ENCODE assay signal across 22 cellular contexts in the genomic region with DNA sequence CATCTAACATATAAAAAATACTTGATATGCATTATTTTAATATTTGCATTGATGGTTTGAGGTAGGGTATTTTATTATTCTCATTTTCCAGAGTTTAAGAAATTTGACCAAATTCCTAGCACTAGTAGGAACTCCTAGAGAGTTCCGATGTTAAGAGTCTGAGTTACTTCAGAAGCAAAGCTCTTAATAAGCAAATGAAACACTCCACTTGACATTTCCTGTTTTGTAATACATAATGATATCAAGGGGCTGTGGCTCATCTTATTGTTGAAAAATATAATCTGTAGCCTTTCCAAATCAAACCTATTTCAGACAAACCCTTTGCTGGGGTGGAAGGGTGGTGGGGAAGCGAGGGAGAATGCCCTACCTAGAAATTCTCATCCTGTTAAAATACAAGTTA.
DNase-seq lines count a peak whose midpoint lies in the region; ATAC-seq and TF ChIP-seq lines count a peak whose summit lies in the region.
"Had no signal": no experiment of that assay in that cellular context is flagged by ENCODE, and none has a peak within 500 bp of the region (broad histone marks: within the 10 kb centered on the region; RNA-seq: fewer than 3 reads in every experiment).

No MANE protein-coding gene starts in this region.

- no peak overlapping the region for H3K18ac ChIP-seq in IMR-90 (ENCODE audit: low read depth, low read length)

- CTCF ChIA-PET in IMR-90 (lab: Yijun Ruan, JAX) = interaction anchor here (1.4 kb wide), 1 partner anchor 9 kb away, joined by 5 read pairs; no protein-coding TSS in a partner anchor

- POLR2A ChIA-PET in IMR-90 (lab: Charles Lee; ENCODE audit: unreplicated experiment) = no interaction called here

- no peaks in the 10 kb centered on the region for H3K4me1 ChIP-seq in IMR-90 (ENCODE audit: control insufficient read depth, insufficient read depth, low read length)
- H3K4me1 ChIP-seq: BLaER1 treated with 17β-estradiol and CSF1 and Interleukin-3, amounts not matched to agents 10 nM and 100 nM; Caco-2; HAP-1 had no signal

- H4K8ac ChIP-seq in IMR-90 (ENCODE audit: low read depth in 2 of 2, low read length in 2 of 2) = no peak overlapping the region

- no peak overlapping the region for H3K4me2 ChIP-seq in IMR-90 (ENCODE audit: low read depth, low read length)
- H3K4me2 ChIP-seq: BLaER1 treated with 17β-estradiol and CSF1 and Interleukin-3, amounts not matched to agents 10 nM and 100 nM; GM23338 had no signal

- ATAC-seq in IMR-90 (ENCODE audit: low read depth) (no peak), HG02938 (IDR thresholded peaks at IDR 0.05; ENCODE audit: unreplicated experiment) (no peak)
- ATAC-seq: GM23338 had no signal

- no peak overlapping the region for H2BK120ac ChIP-seq in IMR-90 (ENCODE audit: low read depth, low read length)

- no peaks in the 10 kb centered on the region for H3K9me3 ChIP-seq in IMR-90 (ENCODE audit: control insufficient read depth, insufficient read depth, low read length)
- H3K9me3 ChIP-seq: Caco-2, HAP-1 had no signal

- H2BK15ac ChIP-seq in IMR-90 (ENCODE audit: low read depth, low read length) = no peak overlapping the region

- no peaks in the 10 kb centered on the region for H3K27me3 ChIP-seq in IMR-90 (ENCODE audit: control insufficient read depth, insufficient read depth, low read length)
- H3K27me3 ChIP-seq: BLaER1 treated with 17β-estradiol and CSF1 and Interleukin-3, amounts not matched to agents 10 nM and 100 nM had no signal

- H2BK5ac ChIP-seq in IMR-90 (ENCODE audit: low read depth, low read length, poor library complexity, severe bottlenecking) = no peak overlapping the region

- in situ Hi-C loops in IMR-90 (cut with MboI; ENCODE audit: low sequenced_read_pairs) = no loop called here

- no peak overlapping the region for H2AK9ac ChIP-seq in IMR-90 (replicated peaks; ENCODE audit: low read depth, low read length, poor library complexity)

- H3K56ac ChIP-seq in IMR-90 (ENCODE audit: extremely low read depth, insufficient read depth, low read length) = no peak overlapping the region

- H4K5ac ChIP-seq in IMR-90 (ENCODE audit: low read depth, low read length) = no peak overlapping the region

- no peak overlapping the region for H3K14ac ChIP-seq in IMR-90 (replicated peaks; ENCODE audit: low read depth, low read length)

- intact Hi-C loops in IMR-90 (cut with micrococcal nuclease) = loop anchor here (10.0 kb wide), 1 partner anchor 581 kb away; no protein-coding TSS in a partner anchor

- no peak overlapping the region for H3K9ac ChIP-seq in IMR-90 (ENCODE audit: low read depth, low read length)
- H3K9ac ChIP-seq: BLaER1 treated with 17β-estradiol and CSF1 and Interleukin-3, amounts not matched to agents 10 nM and 100 nM had no signal

- H3K79me1 ChIP-seq in IMR-90 (ENCODE audit: low read depth in 1 of 2, low read length in 2 of 2) = no peaks in the 10 kb centered on the region

- H3K9me3 Mint-ChIP-seq in chondrocyte (ENCODE audit: low read depth) = no peaks in the 10 kb centered on the region
- no peaks in the 10 kb centered on the region for H3K9me3 Mint-ChIP-seq in osteocyte (ENCODE audit: unreplicated experiment)
- H3K9me3 Mint-ChIP-seq: GM23338 had no signal

- no peak overlapping the region for H3K23ac ChIP-seq in IMR-90 (ENCODE audit: low read depth, low read length)

- DNase-seq in EH (ENCODE audit: low read depth) (peak; percentile 11), IMR-90 (peak; percentile 9), chondrocyte (ENCODE audit: low spot score) (no peak), osteocyte (ENCODE audit: extremely low spot score, unreplicated experiment) (no peak), erythroblast (lab: John Stamatoyannopoulos, UW) (no peak), nucleus accumbens (lab: John Stamatoyannopoulos, UW) (no peak)
- DNase-seq: Caco-2; CD4-positive, alpha-beta memory T cell; DMS 273 treated with DMSO at 0.1 percent for 48 hours; GDM1; Karpas-422; NCI-H1417; NCI-H1694 treated with DMSO at 0.1 percent for 48 hours; NCI-H2081 treated with DMSO at 0.1 percent for 48 hours; NCI-H446 treated with DMSO at 0.1 percent for 48 hours; NCI-H526 treated with DMSO at 0.1 percent for 48 hours; RPMI8226; SHP77 treated with DMSO at 0.1 percent for 48 hours had no signal

- H3K36me3 ChIP-seq in IMR-90 (ENCODE audit: control insufficient read depth, insufficient read depth, low read length) = no peaks in the 10 kb centered on the region
- H3K36me3 ChIP-seq: BLaER1 treated with 17β-estradiol and CSF1 and Interleukin-3, amounts not matched to agents 10 nM and 100 nM; HAP-1 had no signal

- no peak overlapping the region for H2AFZ ChIP-seq in IMR-90 (replicated peaks; ENCODE audit: low read length, poor library complexity)
- H2AFZ ChIP-seq: GM23338 had no signal

- H3K27me3 Mint-ChIP-seq in chondrocyte (ENCODE audit: low read depth) = no peaks in the 10 kb centered on the region
- H3K27me3 Mint-ChIP-seq in osteocyte (ENCODE audit: unreplicated experiment) = no peaks in the 10 kb centered on the region
- H3K27me3 Mint-ChIP-seq: CD4-positive, alpha-beta memory T cell had no signal

- H3K4me3 Mint-ChIP-seq in chondrocyte (ENCODE audit: unreplicated experiment) (no peak overlapping the region), osteocyte (ENCODE audit: unreplicated experiment) (no peak overlapping the region)
- H3K4me3 Mint-ChIP-seq: CD4-positive, alpha-beta memory T cell; GM23338 had no signal

- no CpG with 5 or more reads among the region's 2 CpGs for WGBS in IMR-90 (ENCODE audit: extremely low coverage in 2 of 2, insufficient read length in 1 of 2), 2 experiments

- no peak overlapping the region for H3K27ac ChIP-seq in IMR-90 (ENCODE audit: insufficient read depth, low read length)
- H3K27ac ChIP-seq: BLaER1 treated with 17β-estradiol and CSF1 and Interleukin-3, amounts not matched to agents 10 nM and 100 nM had no signal

- no peak overlapping the region for H2AK5ac ChIP-seq in IMR-90 (ENCODE audit: low read depth, low read length)

- no peak overlapping the region for H2BK20ac ChIP-seq in IMR-90 (ENCODE audit: low read depth, low read length)

- H4K91ac ChIP-seq in IMR-90 (ENCODE audit: insufficient read depth, low read depth, low read length) = no peak overlapping the region

- H3K36me3 Mint-ChIP-seq in chondrocyte (ENCODE audit: low read depth) = no peaks in the 10 kb centered on the region
- no peaks in the 10 kb centered on the region for H3K36me3 Mint-ChIP-seq in osteocyte (ENCODE audit: unreplicated experiment)
- H3K36me3 Mint-ChIP-seq: CD4-positive, alpha-beta memory T cell had no signal

- H3K27ac Mint-ChIP-seq in chondrocyte (ENCODE audit: unreplicated experiment) (peak overlapping the region; percentile 2), osteocyte (ENCODE audit: unreplicated experiment) (peak overlapping the region; percentile 10)
- H3K27ac Mint-ChIP-seq: CD4-positive, alpha-beta memory T cell; GM23338 had no signal

- H3K4ac ChIP-seq in IMR-90 (ENCODE audit: low read depth, low read length) = no peak overlapping the region

- BruUV-seq in IMR-90 (replicated peaks; lab: Mats Ljungman, UMichigan) = no TSS peak

- dilution Hi-C loops in IMR-90 (cut with HindIII; ENCODE audit: low sequenced_read_pairs, unreplicated experiment) = no loop called here

- peaks cover 28% of the 10 kb centered on the region for H3K4me1 Mint-ChIP-seq in chondrocyte (ENCODE audit: low read depth)
- peaks cover 17% of the 10 kb centered on the region for H3K4me1 Mint-ChIP-seq in osteocyte (ENCODE audit: unreplicated experiment)
- H3K4me1 Mint-ChIP-seq: CD4-positive, alpha-beta memory T cell had no signal

- H3K4me3 ChIP-seq in IMR-90 (ENCODE audit: insufficient read depth, low read depth, low read length) = no peak overlapping the region
- H3K4me3 ChIP-seq: BLaER1 treated with 17β-estradiol and CSF1 and Interleukin-3, amounts not matched to agents 10 nM and 100 nM; GM23338; HAP-1 had no signal

- TF ChIP-seq POLR2A in IMR-90 (IDR thresholded peaks at IDR 0.05; ENCODE audit: low read depth, low read length) (no peak), erythroblast (IDR thresholded peaks at IDR 0.05; ENCODE audit: low read length) (no peak)

- TF ChIP-seq RAD21 in IMR-90 (IDR thresholded peaks at IDR 0.05; ENCODE audit: low read length) = no peak

- no peaks in the 10 kb centered on the region for H4K20me1 ChIP-seq in IMR-90 (ENCODE audit: insufficient read depth, low read length)
- H4K20me1 ChIP-seq: BLaER1 treated with 17β-estradiol and CSF1 and Interleukin-3, amounts not matched to agents 10 nM and 100 nM had no signal

- H3K9me1 ChIP-seq in IMR-90 (ENCODE audit: insufficient read depth, low read length) = no peaks in the 10 kb centered on the region

- TF ChIP-seq CTCF in IMR-90 (conservative IDR thresholded peaks at IDR 0.05; ENCODE audit: low read depth, low read length) = no peak
- TF ChIP-seq CTCF in chondrocyte (IDR thresholded peaks at IDR 0.05) = no peak
- no peak for TF ChIP-seq CTCF in osteocyte (IDR thresholded peaks at IDR 0.05)

TF ChIP-seq in IMR-90, 13 proteins besides CTCF, POLR2A, EP300 and RAD21:
- TF ChIP-seq CHD1 (IDR thresholded peaks at IDR 0.05; ENCODE audit: low read depth, low read length) (no peak), RCOR1 (IDR thresholded peaks at IDR 0.05; ENCODE audit: insufficient replicate concordance, low read length) (no peak), FOS (IDR thresholded peaks at IDR 0.05; ENCODE audit: low read depth, low read length) (no peak), BHLHE40 (IDR thresholded peaks at IDR 0.05; ENCODE audit: low read depth, low read length) (no peak), NFE2L2 (IDR thresholded peaks at IDR 0.05; ENCODE audit: low read depth, low read length) (no peak)

Comparison
In these comparisons a context has a peak if more than half of its experiments do, and no peak if none do; other contexts are left out.
1. DNase-seq: peak in EH (single experiment) and IMR-90 (single experiment); none in chondrocyte (single experiment), osteocyte (single experiment), erythroblast (0 of 2) and nucleus accumbens (0 of 56).